In the genomic region with DNA sequence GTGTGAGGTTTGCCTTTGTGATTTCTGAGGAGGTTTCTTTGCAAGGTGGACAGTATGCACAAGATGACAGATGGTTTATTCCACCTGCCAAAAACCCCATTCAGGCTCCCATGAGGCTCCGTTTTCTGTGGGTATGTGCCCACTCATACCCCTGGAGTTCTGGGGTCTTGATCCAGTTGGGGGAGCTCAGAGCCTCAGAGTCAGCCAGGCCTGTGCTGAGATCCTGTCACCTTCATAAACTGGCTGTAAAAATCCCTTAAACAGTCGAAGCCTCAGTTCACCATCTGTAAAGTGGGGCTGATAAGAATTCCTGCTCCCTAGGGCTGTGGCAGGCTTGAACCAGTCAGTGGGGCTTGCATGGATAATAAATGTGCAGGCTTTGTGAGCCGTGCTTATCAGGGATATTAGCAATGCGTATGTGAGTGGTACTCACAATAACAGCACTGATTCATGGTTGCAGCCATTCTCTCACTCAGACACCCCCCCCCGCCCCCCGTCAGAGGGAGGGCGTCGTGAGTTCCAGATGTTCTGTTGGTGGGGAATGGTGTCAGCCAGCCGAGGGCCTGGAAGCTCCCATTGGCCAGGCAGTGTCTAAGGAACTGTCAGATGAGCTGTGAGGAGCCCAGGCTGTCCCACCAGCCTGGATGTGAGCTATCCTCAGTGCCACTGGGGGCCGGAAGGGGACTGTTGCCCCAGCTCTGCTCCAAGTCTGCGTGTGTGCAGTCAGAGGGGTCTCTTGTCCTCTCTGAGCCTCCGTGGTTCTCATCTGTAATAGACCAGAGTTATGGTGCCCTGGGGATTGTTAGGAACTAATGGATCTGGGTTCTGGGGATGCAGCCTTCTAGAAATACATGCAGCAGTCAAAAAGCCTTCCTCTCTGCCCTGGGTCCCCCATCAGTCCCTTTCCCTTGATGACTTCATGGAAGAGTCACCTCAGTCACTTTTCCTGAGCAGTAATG, we compare ENCODE assay signal across 14 cellular contexts. TPM values are rescaled to one million over a fixed set of nuclear protein-coding genes. Genes with fewer than 3 reads are reported as not detected.
DNase-seq lines count a peak whose midpoint lies in the region; ATAC-seq and TF ChIP-seq lines count a peak whose summit lies in the region.
"Had no signal": no experiment of that assay in that cellular context is flagged by ENCODE, and none has a peak within 500 bp of the region (broad histone marks: within the 10 kb centered on the region; RNA-seq: fewer than 3 reads in every experiment).

No MANE protein-coding gene starts in this region.

- intact Hi-C loops in heart left ventricle (cut with DNase I) (loop anchor here in 4 of 10 donors (5.0 kb wide), 4 partner anchors 38 to 227 kb away; a partner anchor contains a TSS), ovary (cut with DNase I) (loop anchor here in 3 of 4 donors (5.0 kb wide), 2 partner anchors 43 to 378 kb away; no protein-coding TSS in a partner anchor)

- no peak for ATAC-seq in RWPE2 (ENCODE audit: low read depth)
- peak in 1 of 4 donors; percentile 18 for ATAC-seq in heart left ventricle

- POLR2A ChIA-PET in RWPE1 (lab: Yijun Ruan, JAX; ENCODE audit: low non-redundant PET): no interaction called here

- H3K27me3 ChIP-seq in RWPE2 (ENCODE audit: insufficient read depth, poor library complexity, severe bottlenecking) (no peaks in the 10 kb centered on the region), heart left ventricle (peaks cover 0 to 29% (median 0%) of the 10 kb centered on the region in 9 donors), ovary (no peaks in the 10 kb centered on the region)
- H3K27me3 ChIP-seq: adrenal gland had no signal

- H3K27ac ChIP-seq in RWPE2 (ENCODE audit: poor library complexity, severe bottlenecking) (no peak overlapping the region), heart left ventricle (no peak overlapping the region), ovary (peak overlapping the region in 1 of 2 donors; percentile 23), RWPE1 (no peak overlapping the region)
- H3K27ac ChIP-seq: adrenal gland had no signal

- H3K4me1 ChIP-seq in RWPE2 (ENCODE audit: insufficient read depth, poor library complexity, severe bottlenecking) (no peaks in the 10 kb centered on the region), heart left ventricle (peaks cover 0 to 31% (median 9%) of the 10 kb centered on the region in 12 donors), ovary (ENCODE audit: insufficient read depth) (peaks cover 8% of the 10 kb centered on the region)

- TF ChIP-seq CTCF in RWPE2 (IDR thresholded peaks at IDR 0.05; ENCODE audit: poor library complexity, severe bottlenecking): no peak
- TF ChIP-seq CTCF in heart left ventricle (IDR thresholded peaks at IDR 0.05): no peak
- TF ChIP-seq CTCF in ovary (IDR thresholded peaks at IDR 0.05): no peak
- TF ChIP-seq CTCF in RWPE1 (conservative IDR thresholded peaks at IDR 0.05; ENCODE audit: low read depth): no peak

- peak; percentile 17 for DNase-seq in ELR (ENCODE audit: low read depth)
- DNase-seq in RWPE2 (ENCODE audit: low spot score): peak; percentile 13
- DNase-seq in heart left ventricle: peak in 3 of 5 donors; percentile 20 to 62 (median 59)
- peak in 3 of 5 donors; percentile 36 to 65 (median 38) for DNase-seq in ovary
- no peak for DNase-seq in activated gamma-delta T cell (lab: John Stamatoyannopoulos, UW)
- DNase-seq in RWPE1 (ENCODE audit: low spot score): no peak
- DNase-seq in NOMO-1 (lab: John Stamatoyannopoulos, UW; ENCODE audit: unreplicated experiment in 2 of 2): no peak
- DNase-seq in UCSD-AML1 (lab: John Stamatoyannopoulos, UW; ENCODE audit: unreplicated experiment): no peak
- DNase-seq: activated CD4-positive, alpha-beta T cell treated with anti-CD3 and anti-CD28 coated beads, Interleukin-2, amount 10 ng/mL, durations not matched to agents 24 days and 14 days; CD4-positive, CD25-positive, alpha-beta regulatory T cell; EL; NCI-H1694; NCI-H345 had no signal

- H3K36me3 ChIP-seq in RWPE2 (ENCODE audit: low read depth): no peaks in the 10 kb centered on the region
- H3K36me3 ChIP-seq in heart left ventricle: no peaks in the 10 kb centered on the region
- H3K36me3 ChIP-seq in ovary: no peaks in the 10 kb centered on the region
- H3K36me3 ChIP-seq: adrenal gland had no signal

- no peaks in the 10 kb centered on the region for H3K9me3 ChIP-seq in RWPE2 (ENCODE audit: severe bottlenecking)
- H3K9me3 ChIP-seq in heart left ventricle: no peaks in the 10 kb centered on the region
- H3K9me3 ChIP-seq in ovary: no peaks in the 10 kb centered on the region
- H3K9me3 ChIP-seq: adrenal gland had no signal

- CTCF ChIA-PET in RWPE1 (lab: Yijun Ruan, JAX): interaction anchor here (1.0 kb wide), 1 partner anchor 15 kb away, joined by 3 read pairs; no protein-coding TSS in a partner anchor

- WGBS in heart left ventricle, 4 donors: 45 to 77% (median 48%) methylated on average over 7 to 12 of the region's 12 CpGs
- WGBS in ovary, 3 donors: 36 to 40% (median 36%) methylated on average over 12 of the region's 12 CpGs

- no peak for TF ChIP-seq EP300 in ovary (IDR thresholded peaks at IDR 0.05)

- TF ChIP-seq POLR2A in heart left ventricle (IDR thresholded peaks at IDR 0.05) (no peak), ovary (IDR thresholded peaks at IDR 0.05) (no peak)

- H3K4me3 ChIP-seq in RWPE2 (ENCODE audit: severe bottlenecking) (no peak overlapping the region), heart left ventricle (no peak overlapping the region), ovary (no peak overlapping the region)
- H3K4me3 ChIP-seq: adrenal gland had no signal

RNA-seq across cellular contexts. Expression of a gene that starts 51.7 kb away (rescaled TPM):
- total RNA-seq in heart left ventricle (1 to 10 TPM; 2.7 to 8.3 (median 4.0) TPM), ovary (10 to 100 TPM in 5 of 7 donors, 1 to 10 TPM in 2; 7.4 to 26.0 (median 16.5) TPM)
- polyA plus RNA-seq in heart left ventricle (1 to 10 TPM; 2.7 to 4.3 TPM), ovary (1 to 10 TPM; 2.2 to 9.7 TPM)
- total RNA-seq: activated CD4-positive, alpha-beta T cell treated with anti-CD3 and anti-CD28 coated beads, Interleukin-2, amount 10 ng/mL, durations not matched to agents 24 days and 14 days; CD4-positive, CD25-positive, alpha-beta regulatory T cell had no signal
- polyA plus RNA-seq: CD4-positive, CD25-positive, alpha-beta regulatory T cell had no signal

RNA-seq across cellular contexts. Expression of a gene that starts 53.6 kb away (rescaled TPM):
- 10 to 100 TPM; 26.2 to 51.7 (median 34.6) TPM for total RNA-seq in heart left ventricle
- 10 to 100 TPM; 31.5 to 37.6 TPM for polyA plus RNA-seq in heart left ventricle
- 10 to 100 TPM; 15.3 to 33.6 (median 29.2) TPM for total RNA-seq in ovary
- 10 to 100 TPM; 25.0 to 30.2 TPM for polyA plus RNA-seq in ovary

Comparison
In these comparisons a context has a peak if more than half of its experiments do, and no peak if none do; other contexts are left out.
1. DNase-seq: peak in ELR (single experiment), RWPE2 (single experiment), heart left ventricle (3 of 5) and ovary (3 of 5); none in activated gamma-delta T cell (single experiment), RWPE1 (single experiment), NOMO-1 (0 of 2) and UCSD-AML1 (single experiment).